Comparison of ENCODE assay signal across 1 cellular context in genomic region chr19:55467236-55468053, GRCh38.
TF ChIP-seq lines count a peak whose summit lies in the region.

No MANE protein-coding gene starts in this region.

TF ChIP-seq in HCT116, 20 proteins besides CTCF, POLR2A, EP300 and RAD21:
- TF ChIP-seq SIN3A (IDR thresholded peaks at IDR 0.05; ENCODE audit: low read depth) (peak; percentile 64; the same call in 1 of the 2 replicates), ZNF274 (IDR thresholded peaks at IDR 0.05; ENCODE audit: low read depth, low read length) (no peak), POLR2AphosphoS5 (IDR thresholded peaks at IDR 0.05; ENCODE audit: low read depth, low read length) (peak; percentile 65), MAX (IDR thresholded peaks at IDR 0.05) (peak; percentile 39; the same call in 1 of the 2 replicates), EZH2phosphoT487 (IDR thresholded peaks at IDR 0.05; ENCODE audit: borderline replicate concordance) (no peak), JUND (IDR thresholded peaks at IDR 0.05) (peak; percentile 46), EGR1 (IDR thresholded peaks at IDR 0.05; ENCODE audit: low read depth) (peak; percentile 26; the same call in 1 of the 2 replicates), ZBTB33 (IDR thresholded peaks at IDR 0.05; ENCODE audit: extremely low read depth, insufficient replicate concordance, low read length) (no peak), CBX3 (IDR thresholded peaks at IDR 0.05; ENCODE audit: low read depth) (no peak), YY1 (IDR thresholded peaks at IDR 0.05; ENCODE audit: extremely low read depth, insufficient replicate concordance, low read depth, low read length) (peak; percentile 44)
